ENCODE assay signal across 8 cellular contexts in genomic region chr14:91858536-91859275, GRCh38. TPM values are rescaled to one million over a fixed set of nuclear protein-coding genes. Genes with fewer than 3 reads are reported as not detected.
DNase-seq lines count a peak whose midpoint lies in the region; ATAC-seq lines count a peak whose summit lies in the region.

No MANE protein-coding gene starts in this region.

- no peaks in the 10 kb centered on the region for H3K9me3 Mint-ChIP-seq in central memory CD8-positive, alpha-beta T cell

- peak overlapping the region; percentile 42 for H3K27ac Mint-ChIP-seq in central memory CD8-positive, alpha-beta T cell (ENCODE audit: low read depth)

- peak; percentile 81 for ATAC-seq in GM21423 (IDR thresholded peaks at IDR 0.05; ENCODE audit: unreplicated experiment)
- no peak for ATAC-seq in central memory CD8-positive, alpha-beta T cell (replicated peaks; ENCODE audit: extremely low read depth, poor library complexity, severe bottlenecking)

- H3K4me1 Mint-ChIP-seq in central memory CD8-positive, alpha-beta T cell = peaks cover 88% of the 10 kb centered on the region

- no peaks in the 10 kb centered on the region for H3K27me3 Mint-ChIP-seq in central memory CD8-positive, alpha-beta T cell

- H3K36me3 Mint-ChIP-seq in central memory CD8-positive, alpha-beta T cell (ENCODE audit: insufficient read depth) = peaks cover 71% of the 10 kb centered on the region

- DNase-seq in GM03348 (ENCODE audit: low spot score) = peak; percentile 65
- peak; percentile 60 for DNase-seq in M059J (ENCODE audit: low read depth)
- no peak for DNase-seq in central memory CD8-positive, alpha-beta T cell (ENCODE audit: low spot score in 2 of 2)
- peak; percentile 20 for DNase-seq in smooth muscle cell of the brain vasculature (ENCODE audit: low read depth, low spot score)
- no peak for DNase-seq in retina
- no peak for DNase-seq in amniotic stem cell (lab: John Stamatoyannopoulos, UW)
- no peak for DNase-seq in central memory CD4-positive, alpha-beta T cell

- H3K4me3 Mint-ChIP-seq in central memory CD8-positive, alpha-beta T cell = peak overlapping the region; percentile 57

RNA-seq across cellular contexts. Expression of gene TC2N, which starts 8.6 kb away (rescaled TPM):
- not detected in 2 replicates for total RNA-seq in M059J (2014; rRNA removed; shearing (Covaris generic))

Comparison
In these comparisons a context has a peak if more than half of its experiments do, and no peak if none do; other contexts are left out.
1. DNase-seq: peak in GM03348 (single experiment), M059J (single experiment) and smooth muscle cell of the brain vasculature (single experiment); none in central memory CD8-positive, alpha-beta T cell (0 of 2), retina (single experiment), amniotic stem cell (single experiment) and central memory CD4-positive, alpha-beta T cell (single experiment).